ENCODE assay signal across 20 cellular contexts in genomic region chr21:38439957-38440356, GRCh38. TPM values are rescaled to one million over a fixed set of nuclear protein-coding genes. Genes with fewer than 3 reads are reported as not detected.
DNase-seq lines count a peak whose midpoint lies in the region; ATAC-seq and TF ChIP-seq lines count a peak whose summit lies in the region.
"Had no signal": no experiment of that assay in that cellular context is flagged by ENCODE, and none has a peak within 500 bp of the region (broad histone marks: within the 10 kb centered on the region; RNA-seq: fewer than 3 reads in every experiment).

No MANE protein-coding gene starts in this region.

- H3K4me3 ChIP-seq in mammary epithelial cell (replicated peaks in 1 of 3; ENCODE audit: insufficient read depth in 1 of 3, low read depth in 2 of 3, low read length in 3 of 3), result no peak overlapping the region
- H3K4me3 ChIP-seq in suprapubic skin, result no peak overlapping the region
- H3K4me3 ChIP-seq: heart right ventricle, mucosa of descending colon, PC-9 had no signal

- no peak overlapping the region for H3K27ac Mint-ChIP-seq in MCF 10A (ENCODE audit: low read depth, unreplicated experiment)

- intact Hi-C loops in MCF 10A (cut with micrococcal nuclease), result loop anchor here (5.0 kb wide), 1 partner anchor 32 kb away; no protein-coding TSS in a partner anchor
- intact Hi-C loops in mammary epithelial cell (cut with micrococcal nuclease), result no loop called here

- peaks cover 28% of the 10 kb centered on the region for H3K4me1 Mint-ChIP-seq in MCF 10A (ENCODE audit: insufficient read depth, unreplicated experiment)

- no peaks in the 10 kb centered on the region for H3K36me3 Mint-ChIP-seq in MCF 10A (ENCODE audit: insufficient read depth, unreplicated experiment)

- in situ Hi-C loops in mammary epithelial cell (cut with MboI; ENCODE audit: low sequenced_read_pairs in 2 of 2), result no loop called here

- no peaks in the 10 kb centered on the region for H3K9me3 Mint-ChIP-seq in MCF 10A (ENCODE audit: unreplicated experiment)

- H3K4me3 Mint-ChIP-seq in MCF 10A (ENCODE audit: unreplicated experiment), result no peak overlapping the region

- TF ChIP-seq POLR2A in suprapubic skin (IDR thresholded peaks at IDR 0.05), result no peak

- no peak overlapping the region for H3K4me2 ChIP-seq in mammary epithelial cell (ENCODE audit: insufficient read depth, low read depth, low read length)
- H3K4me2 ChIP-seq: PC-9 had no signal

- no peak for TF ChIP-seq CTCF in MCF 10A (IDR thresholded peaks at IDR 0.05; ENCODE audit: unreplicated experiment)
- no peak for TF ChIP-seq CTCF in mammary epithelial cell (conservative IDR thresholded peaks at IDR 0.05 in 1 of 2, IDR thresholded peaks at IDR 0.05 in 1 of 2; ENCODE audit: extremely low read depth in 1 of 2, insufficient read depth in 1 of 2, low read depth in 1 of 2, low read length in 2 of 2)
- TF ChIP-seq CTCF in suprapubic skin (IDR thresholded peaks at IDR 0.05), result no peak

- no peaks in the 10 kb centered on the region for H3K79me2 ChIP-seq in mammary epithelial cell (ENCODE audit: insufficient read depth, low read length)
- H3K79me2 ChIP-seq: parathyroid adenoma had no signal

- peaks cover 19% of the 10 kb centered on the region for H3K4me1 ChIP-seq in mammary epithelial cell (ENCODE audit: insufficient read depth, low read length)
- peaks cover 8% of the 10 kb centered on the region for H3K4me1 ChIP-seq in suprapubic skin
- H3K4me1 ChIP-seq: parathyroid adenoma had no signal

- TF ChIP-seq EP300 in suprapubic skin (IDR thresholded peaks at IDR 0.05), result no peak

- WGBS in mammary epithelial cell (ENCODE audit: low coverage, missing lambda C conversion rate), result 53% methylated on average over 4 of the region's 5 CpGs
- 83% methylated on average over 2 of the region's 5 CpGs for WGBS in suprapubic skin

- no peaks in the 10 kb centered on the region for H3K36me3 ChIP-seq in mammary epithelial cell (ENCODE audit: insufficient read depth, low read length)
- H3K36me3 ChIP-seq in suprapubic skin, result no peaks in the 10 kb centered on the region

- BruUV-seq in MCF 10A (replicated peaks; lab: Mats Ljungman, UMichigan), result no TSS peak
- BruUV-seq in mammary epithelial cell (replicated peaks; lab: Mats Ljungman, UMichigan), result no TSS peak

- POLR2A ChIA-PET in MCF 10A (lab: Yijun Ruan, JAX), result interaction anchor here (1.2 to 2.1 kb wide), 3 partner anchors 9 to 51 kb away, joined by 3 to 7 read pairs (median 3); no protein-coding TSS in a partner anchor

- CTCF ChIA-PET in MCF 10A (lab: Yijun Ruan, JAX), result interaction anchor here (0.7 to 0.8 kb wide), 2 partner anchors 14 to 66 kb away, joined by 4 to 6 read pairs; no protein-coding TSS in a partner anchor
- CTCF ChIA-PET in mammary epithelial cell (lab: Charles Lee; ENCODE audit: low non-redundant PET), result no interaction called here

- H4K20me1 ChIP-seq in mammary epithelial cell (ENCODE audit: insufficient read depth, low read length), result no peaks in the 10 kb centered on the region

- dilution Hi-C loops in mammary epithelial cell (cut with HindIII; ENCODE audit: low sequenced_read_pairs), result no loop called here

- H3K9ac ChIP-seq in mammary epithelial cell (ENCODE audit: insufficient read depth, low read length), result no peak overlapping the region
- H3K9ac ChIP-seq: parathyroid adenoma had no signal

- H3K27me3 Mint-ChIP-seq in MCF 10A (ENCODE audit: insufficient read depth, unreplicated experiment), result no peaks in the 10 kb centered on the region

- H3K27ac ChIP-seq in mammary epithelial cell (ENCODE audit: insufficient read depth, low read depth, low read length) (no peak overlapping the region), suprapubic skin (no peak overlapping the region)
- H3K27ac ChIP-seq: heart right ventricle, parathyroid adenoma, PC-9 had no signal

- H3K27me3 ChIP-seq in mammary epithelial cell (ENCODE audit: insufficient read depth, low read length) (no peaks in the 10 kb centered on the region), suprapubic skin (no peaks in the 10 kb centered on the region)
- H3K27me3 ChIP-seq: heart right ventricle had no signal

- no peak for ATAC-seq in HG03039 (IDR thresholded peaks at IDR 0.05; ENCODE audit: unreplicated experiment)
- ATAC-seq: esophagus mucosa, mucosa of descending colon had no signal

- H3K9me3 ChIP-seq in mammary epithelial cell (replicated peaks; ENCODE audit: insufficient read depth, low read length) (no peaks in the 10 kb centered on the region), suprapubic skin (no peaks in the 10 kb centered on the region)
- H3K9me3 ChIP-seq: heart right ventricle, mucosa of descending colon had no signal

- DNase-seq in MCF 10A (ENCODE audit: unreplicated experiment) (peak; percentile 75), mammary epithelial cell (no peak), NOMO-1 (lab: John Stamatoyannopoulos, UW; ENCODE audit: unreplicated experiment in 2 of 2) (peak; percentile 58 to 77), iPS-NIHi11 (ENCODE audit: low spot score) (peak; percentile 29), COLO668 (lab: John Stamatoyannopoulos, UW; ENCODE audit: unreplicated experiment) (no peak), suprapubic skin (ENCODE audit: low spot score in 2 of 2) (no peak), midbrain (lab: John Stamatoyannopoulos, UW) (no peak)
- DNase-seq: ACHN; activated CD4-positive, CD25-positive, alpha-beta regulatory T cell treated with anti-CD3 and anti-CD28 coated beads, Interleukin-2, amount 50 U/mL, for 72 hours; COR-L47; cortex of kidney; heart right ventricle; kidney; mucosa of descending colon; NCI-H2171 treated with DMSO at 0.1 percent for 48 hours; PC-9 had no signal

- no peak overlapping the region for H2AFZ ChIP-seq in mammary epithelial cell (ENCODE audit: low read depth, low read length)
- H2AFZ ChIP-seq: parathyroid adenoma, PC-9 had no signal

RNA-seq across cellular contexts. Expression of gene ERG, which starts 58.3 kb away (rescaled TPM):
- total RNA-seq in MCF 10A (2022) (not detected in 2 replicates), mammary epithelial cell (under 1 TPM; 0.12 to 0.83 TPM), suprapubic skin (10 to 100 TPM in 1 of 4 donors, 1 to 10 TPM in 3; 3.3 to 10.1 (median 6.3) TPM)
- polyA plus RNA-seq in mammary epithelial cell, result 0.26 TPM
- not detected for polyA minus RNA-seq in mammary epithelial cell
- total RNA-seq: PC-9; T-helper 1 cell treated with Interleukin-12 subunit alpha and Interleukin-12 subunit beta and Interleukin-4 antibody, amounts not matched to agents 30 ng/mL and 1 ng/mL, for 36 hours had no signal

Comparison
In these comparisons a context has a peak if more than half of its experiments do, and no peak if none do; other contexts are left out.
1. DNase-seq: peak in MCF 10A (single experiment), NOMO-1 (2 of 2) and iPS-NIHi11 (single experiment); none in mammary epithelial cell (single experiment), COLO668 (single experiment), suprapubic skin (0 of 2) and midbrain (single experiment).